1 cellular context compared by ENCODE assay signal in the genomic region with DNA sequence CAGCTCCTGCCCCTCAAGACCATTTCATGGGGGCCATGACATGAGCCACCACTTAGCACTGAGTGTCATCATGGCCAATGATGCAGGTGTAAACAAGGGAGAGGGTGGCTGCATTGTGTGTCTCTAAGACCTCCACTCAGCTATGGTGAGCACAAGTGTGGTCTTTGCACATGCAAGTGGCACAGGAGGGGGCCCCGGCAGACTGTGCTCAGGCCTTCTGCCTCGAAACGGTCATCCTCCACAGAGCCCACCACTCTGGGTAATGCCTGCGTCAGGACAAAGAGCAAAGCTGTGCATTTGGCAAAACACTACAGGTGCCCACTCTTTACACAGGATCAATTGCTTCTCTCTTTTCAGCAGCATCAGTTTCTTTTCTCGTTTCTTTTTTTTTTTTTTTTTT.
TF ChIP-seq lines count a peak whose summit lies in the region.

No MANE protein-coding gene starts in this region.

TF ChIP-seq in GM23338, 12 proteins besides CTCF, POLR2A, EP300 and RAD21 (continued from another document):
- TF ChIP-seq, protein P1, sequence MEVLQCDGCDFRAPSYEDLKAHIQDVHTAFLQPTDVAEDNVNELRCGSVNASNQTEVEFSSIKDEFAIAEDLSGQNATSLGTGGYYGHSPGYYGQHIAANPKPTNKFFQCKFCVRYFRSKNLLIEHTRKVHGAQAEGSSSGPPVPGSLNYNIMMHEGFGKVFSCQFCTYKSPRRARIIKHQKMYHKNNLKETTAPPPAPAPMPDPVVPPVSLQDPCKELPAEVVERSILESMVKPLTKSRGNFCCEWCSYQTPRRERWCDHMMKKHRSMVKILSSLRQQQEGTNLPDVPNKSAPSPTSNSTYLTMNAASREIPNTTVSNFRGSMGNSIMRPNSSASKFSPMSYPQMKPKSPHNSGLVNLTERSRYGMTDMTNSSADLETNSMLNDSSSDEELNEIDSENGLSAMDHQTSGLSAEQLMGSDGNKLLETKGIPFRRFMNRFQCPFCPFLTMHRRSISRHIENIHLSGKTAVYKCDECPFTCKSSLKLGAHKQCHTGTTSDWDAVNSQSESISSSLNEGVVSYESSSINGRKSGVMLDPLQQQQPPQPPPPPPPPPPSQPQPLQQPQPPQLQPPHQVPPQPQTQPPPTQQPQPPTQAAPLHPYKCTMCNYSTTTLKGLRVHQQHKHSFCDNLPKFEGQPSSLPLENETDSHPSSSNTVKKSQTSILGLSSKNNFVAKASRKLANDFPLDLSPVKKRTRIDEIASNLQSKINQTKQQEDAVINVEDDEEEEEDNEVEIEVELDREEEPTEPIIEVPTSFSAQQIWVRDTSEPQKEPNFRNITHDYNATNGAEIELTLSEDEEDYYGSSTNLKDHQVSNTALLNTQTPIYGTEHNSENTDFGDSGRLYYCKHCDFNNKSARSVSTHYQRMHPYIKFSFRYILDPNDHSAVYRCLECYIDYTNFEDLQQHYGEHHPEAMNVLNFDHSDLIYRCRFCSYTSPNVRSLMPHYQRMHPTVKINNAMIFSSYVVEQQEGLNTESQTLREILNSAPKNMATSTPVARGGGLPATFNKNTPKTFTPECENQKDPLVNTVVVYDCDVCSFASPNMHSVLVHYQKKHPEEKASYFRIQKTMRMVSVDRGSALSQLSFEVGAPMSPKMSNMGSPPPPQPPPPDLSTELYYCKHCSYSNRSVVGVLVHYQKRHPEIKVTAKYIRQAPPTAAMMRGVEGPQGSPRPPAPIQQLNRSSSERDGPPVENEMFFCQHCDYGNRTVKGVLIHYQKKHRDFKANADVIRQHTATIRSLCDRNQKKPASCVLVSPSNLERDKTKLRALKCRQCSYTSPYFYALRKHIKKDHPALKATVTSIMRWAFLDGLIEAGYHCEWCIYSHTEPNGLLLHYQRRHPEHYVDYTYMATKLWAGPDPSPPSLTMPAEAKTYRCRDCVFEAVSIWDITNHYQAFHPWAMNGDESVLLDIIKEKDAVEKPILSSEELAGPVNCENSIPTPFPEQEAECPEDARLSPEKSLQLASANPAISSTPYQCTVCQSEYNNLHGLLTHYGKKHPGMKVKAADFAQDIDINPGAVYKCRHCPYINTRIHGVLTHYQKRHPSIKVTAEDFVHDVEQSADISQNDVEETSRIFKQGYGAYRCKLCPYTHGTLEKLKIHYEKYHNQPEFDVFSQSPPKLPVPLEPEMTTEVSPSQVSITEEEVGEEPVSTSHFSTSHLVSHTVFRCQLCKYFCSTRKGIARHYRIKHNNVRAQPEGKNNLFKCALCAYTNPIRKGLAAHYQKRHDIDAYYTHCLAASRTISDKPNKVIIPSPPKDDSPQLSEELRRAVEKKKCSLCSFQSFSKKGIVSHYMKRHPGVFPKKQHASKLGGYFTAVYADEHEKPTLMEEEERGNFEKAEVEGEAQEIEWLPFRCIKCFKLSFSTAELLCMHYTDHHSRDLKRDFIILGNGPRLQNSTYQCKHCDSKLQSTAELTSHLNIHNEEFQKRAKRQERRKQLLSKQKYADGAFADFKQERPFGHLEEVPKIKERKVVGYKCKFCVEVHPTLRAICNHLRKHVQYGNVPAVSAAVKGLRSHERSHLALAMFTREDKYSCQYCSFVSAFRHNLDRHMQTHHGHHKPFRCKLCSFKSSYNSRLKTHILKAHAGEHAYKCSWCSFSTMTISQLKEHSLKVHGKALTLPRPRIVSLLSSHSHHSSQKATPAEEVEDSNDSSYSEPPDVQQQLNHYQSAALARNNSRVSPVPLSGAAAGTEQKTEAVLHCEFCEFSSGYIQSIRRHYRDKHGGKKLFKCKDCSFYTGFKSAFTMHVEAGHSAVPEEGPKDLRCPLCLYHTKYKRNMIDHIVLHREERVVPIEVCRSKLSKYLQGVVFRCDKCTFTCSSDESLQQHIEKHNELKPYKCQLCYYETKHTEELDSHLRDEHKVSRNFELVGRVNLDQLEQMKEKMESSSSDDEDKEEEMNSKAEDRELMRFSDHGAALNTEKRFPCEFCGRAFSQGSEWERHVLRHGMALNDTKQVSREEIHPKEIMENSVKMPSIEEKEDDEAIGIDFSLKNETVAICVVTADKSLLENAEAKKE (CRISPR knock-in tag; IDR thresholded peaks at IDR 0.05), result no peak
- TF ChIP-seq STAT1 (IDR thresholded peaks at IDR 0.05; ENCODE audit: unreplicated experiment) (no peak), ZNF331 (CRISPR knock-in tag; IDR thresholded peaks at IDR 0.05; ENCODE audit: low read depth) (no peak), REST (IDR thresholded peaks at IDR 0.05; ENCODE audit: unreplicated experiment) (no peak), ZNF114 (CRISPR knock-in tag; IDR thresholded peaks at IDR 0.05) (no peak)
